ENCODE assay signal across 7 cellular contexts in the genomic region with DNA sequence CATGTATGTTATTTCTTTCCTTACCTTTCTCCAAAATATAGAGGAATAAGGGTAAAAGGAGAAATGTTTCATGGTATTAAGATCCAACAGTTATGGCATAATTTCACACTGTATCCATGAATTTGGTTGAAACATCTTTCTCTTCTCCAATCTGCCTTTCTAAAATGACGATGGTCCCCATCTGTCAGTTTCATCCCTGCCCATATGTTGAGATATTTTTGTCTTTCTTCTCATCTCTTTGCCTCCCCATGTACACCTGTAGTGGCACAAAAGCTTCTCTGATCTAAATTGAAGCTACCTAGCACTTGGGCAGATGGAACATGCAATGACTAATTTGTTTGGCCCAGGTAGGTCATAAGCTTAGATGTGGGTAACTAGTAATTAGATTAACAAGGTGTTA.
"Had no signal": no experiment of that assay in that cellular context is flagged by ENCODE, and none has a peak within 500 bp of the region (broad histone marks: within the 10 kb centered on the region; RNA-seq: fewer than 3 reads in every experiment).

No MANE protein-coding gene starts in this region.

- DNase-seq: GM23248, GOT3, H7, HFFc6, KBM-7 had no signal

- ATAC-seq: HCT116, HepG2 had no signal
